In the genomic region with DNA sequence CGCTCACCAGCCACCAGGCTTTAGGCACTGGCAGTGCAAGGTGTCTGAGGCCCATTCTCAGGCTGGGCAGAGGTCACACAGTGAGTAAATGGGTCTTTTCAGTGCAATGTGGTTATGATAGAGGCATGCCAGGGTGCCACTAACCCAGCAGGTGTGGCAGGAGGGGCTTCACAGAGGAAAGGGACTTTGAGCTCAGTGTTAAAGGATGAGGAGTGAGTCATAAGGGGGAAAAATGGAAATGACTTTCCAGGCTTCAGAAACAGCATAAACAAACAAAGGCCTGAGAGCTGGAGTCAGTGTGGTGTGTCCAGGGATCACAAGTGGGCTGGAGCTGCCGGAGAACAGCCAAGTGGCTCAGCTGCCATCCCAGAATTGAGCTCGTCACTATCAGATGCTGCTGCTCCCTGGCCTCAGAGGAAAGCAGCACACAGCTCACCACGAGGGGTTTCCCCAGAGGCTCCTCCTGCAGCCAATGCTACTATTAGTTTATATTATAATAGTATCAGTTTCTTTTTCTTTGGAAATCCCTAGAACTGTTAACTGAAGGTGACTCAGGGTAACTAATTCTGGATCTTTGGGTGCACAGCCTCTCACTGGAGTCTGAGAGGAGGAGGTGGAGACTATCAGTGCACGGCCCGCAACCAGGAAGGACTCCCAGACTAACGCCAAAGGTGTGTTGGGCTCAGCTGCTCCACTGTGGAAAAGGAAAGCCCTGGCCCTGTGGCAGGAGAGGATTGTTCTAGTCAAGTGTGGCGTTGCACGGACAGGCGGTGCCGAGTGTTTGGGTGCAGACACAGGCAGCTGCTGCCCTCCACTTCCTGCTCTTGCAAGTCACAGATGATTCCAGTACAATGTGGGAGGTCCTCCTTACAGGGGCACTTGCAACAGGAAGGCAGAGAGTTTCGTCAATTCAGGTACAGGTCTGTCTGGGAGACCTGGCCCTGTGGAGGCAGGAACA, we compare ENCODE assay signal across 8 cellular contexts. TPM values are rescaled to one million over a fixed set of nuclear protein-coding genes. Genes with fewer than 3 reads are reported as not detected.
DNase-seq lines count a peak whose midpoint lies in the region; ATAC-seq and TF ChIP-seq lines count a peak whose summit lies in the region.

No MANE protein-coding gene starts in this region.

- TF ChIP-seq CTCF in mucosa of descending colon (IDR thresholded peaks at IDR 0.05) = no peak

- ATAC-seq in GM19372 (IDR thresholded peaks at IDR 0.05; ENCODE audit: low read depth, unreplicated experiment) = peak; percentile 83
- peak; percentile 64 for ATAC-seq in HG03469 (IDR thresholded peaks at IDR 0.05; ENCODE audit: unreplicated experiment)
- ATAC-seq in activated CD4-positive, CD25-positive, alpha-beta regulatory T cell treated with anti-CD3 and anti-CD28 coated beads, Interleukin-2, amount 50 U/mL, for 24 hours = peak; percentile 94 to 95
- ATAC-seq in mucosa of descending colon = peak; percentile 78

- in situ Hi-C loops in KBM-7 (cut with MboI; ENCODE audit: low pct_unique_long_range_greater_than_20kb, low sequenced_read_pairs) = no loop called here

- intact Hi-C loops in mucosa of descending colon (cut with DNase I, micrococcal nuclease) = no loop called here

- no peaks in the 10 kb centered on the region for H3K9me3 ChIP-seq in mucosa of descending colon

- DNase-seq in C1 segment of cervical spinal cord (lab: John Stamatoyannopoulos, UW) = peak in 12 of 14 donors; percentile 10 to 91 (median 64)
- DNase-seq in dedifferentiated amniotic fluid mesenchymal stem cell (ENCODE audit: extremely low spot score) = peak; percentile 57
- peak; percentile 54 to 68 (median 60) for DNase-seq in mucosa of descending colon
- peak; percentile 40 to 43 for DNase-seq in stimulated activated CD8-positive, alpha-beta memory T cell treated with anti-CD3 and anti-CD28 coated beads, Interleukin-4, amount 100 ng/mL, for 4 hours (ENCODE audit: low read depth in 2 of 2, low spot score in 1 of 2)
- DNase-seq in KBM-7 = no peak

- peaks cover 11% of the 10 kb centered on the region for H3K4me1 ChIP-seq in mucosa of descending colon (ENCODE audit: low read depth)

- no peak overlapping the region for H3K4me3 ChIP-seq in mucosa of descending colon

- no peaks in the 10 kb centered on the region for H3K36me3 ChIP-seq in mucosa of descending colon (ENCODE audit: low read depth)

RNA-seq across cellular contexts. Expression of a gene that starts 39.5 kb away (rescaled TPM):
- total RNA-seq in mucosa of descending colon = 10 to 100 TPM; 11.8 to 15.1 (median 14.1) TPM
